In the genomic region with DNA sequence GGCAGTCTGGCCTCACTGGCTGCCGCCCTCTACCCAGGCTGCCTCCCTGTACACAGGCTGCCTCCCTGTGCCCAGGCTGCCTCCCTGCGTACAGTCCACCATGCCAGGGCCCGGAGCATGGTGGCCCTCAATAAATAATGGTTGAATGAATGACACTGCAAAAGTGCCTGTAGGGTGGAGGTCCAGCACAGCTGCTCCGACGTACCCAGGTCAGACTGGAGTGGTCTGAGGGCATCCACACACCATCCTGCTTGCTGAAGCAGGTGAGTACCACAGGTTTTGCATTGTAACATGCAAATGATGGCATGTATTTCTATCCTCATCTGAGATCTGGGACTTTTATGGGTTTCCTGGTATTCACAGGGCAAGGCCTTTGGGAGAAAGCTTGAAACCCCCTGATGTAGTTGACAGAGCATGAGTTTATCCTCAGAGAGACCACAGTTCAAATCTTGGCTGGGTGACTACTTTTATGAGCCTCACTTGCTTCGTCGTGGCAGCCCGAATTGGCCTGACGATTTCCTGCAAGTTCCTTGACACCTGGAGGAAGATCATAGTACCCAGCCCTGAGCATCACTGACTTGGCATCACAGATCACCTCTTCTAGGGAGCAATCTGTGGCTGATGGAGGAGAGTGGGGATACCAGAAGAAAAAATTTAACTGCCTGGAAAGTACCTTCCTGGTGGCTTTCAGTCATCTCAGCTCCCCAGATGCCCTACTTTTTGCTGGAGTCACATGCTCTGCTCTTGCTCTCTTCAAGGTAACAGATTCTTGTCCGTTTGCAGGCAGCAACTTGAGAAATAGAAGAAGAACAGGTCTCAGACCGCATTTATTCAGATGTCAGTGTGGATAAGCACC, we compare ENCODE assay signal across 22 cellular contexts. TPM values are rescaled to one million over a fixed set of nuclear protein-coding genes. Genes with fewer than 3 reads are reported as not detected.
DNase-seq lines count a peak whose midpoint lies in the region; ATAC-seq, FAIRE-seq and TF ChIP-seq lines count a peak whose summit lies in the region.
"Had no signal": no experiment of that assay in that cellular context is flagged by ENCODE, and none has a peak within 500 bp of the region (broad histone marks: within the 10 kb centered on the region; RNA-seq: fewer than 3 reads in every experiment).

No MANE protein-coding gene starts in this region.

- CTCF ChIA-PET in GM12878 (lab: Yijun Ruan, JAX): interaction anchor here (0.6 to 3.5 kb wide), 5 partner anchors 10 to 202 kb away, joined by 3 to 21 read pairs (median 6); no protein-coding TSS in a partner anchor

- POLR2A ChIA-PET in GM12878 (lab: Charles Lee): interaction anchor here (0.5 to 0.8 kb wide), 5 partner anchors 51 to 976 kb away, joined by 3 read pairs; no protein-coding TSS in a partner anchor

- H2AFZ ChIP-seq in GM12878 (ENCODE audit: control insufficient read depth, low read depth, low read length): peak overlapping the region; percentile 48
- H2AFZ ChIP-seq: parathyroid adenoma had no signal

- peak in 1 of 2 experiments; percentile 28; a peak in 2 of 4 replicates for TF ChIP-seq EP300 in GM12878 (IDR thresholded peaks at IDR 0.05; ENCODE audit: borderline replicate concordance in 1 of 2, control insufficient read depth in 1 of 2, low read depth in 2 of 2, low read length in 2 of 2)

- H3K4me2 ChIP-seq in BLaER1 (peak overlapping the region; percentile 28), GM12878 (ENCODE audit: control insufficient read depth, insufficient read depth) (peak overlapping the region; percentile 77)

- no peak for TF ChIP-seq POLR2A in GM12878 (IDR thresholded peaks at IDR 0.05; ENCODE audit: low read depth, low read length)

- H3K9me3 ChIP-seq in BLaER1: peaks cover 10% of the 10 kb centered on the region
- peaks cover 1% of the 10 kb centered on the region; the same call in 2 of the 3 replicates for H3K9me3 ChIP-seq in GM12878 (replicated peaks; ENCODE audit: control insufficient read depth, insufficient read depth, low read length)

- peaks cover 11% of the 10 kb centered on the region for H3K27me3 ChIP-seq in BLaER1
- H3K27me3 ChIP-seq in GM12878 (replicated peaks in 1 of 2; ENCODE audit: control insufficient read depth in 2 of 2, insufficient read depth in 2 of 2, low read length in 1 of 2): no peaks in the 10 kb centered on the region

- H4K20me1 ChIP-seq in BLaER1 (no peaks in the 10 kb centered on the region), GM12878 (ENCODE audit: control insufficient read depth, insufficient read depth) (no peaks in the 10 kb centered on the region)

- intact Hi-C loops in GM12878 (cut with micrococcal nuclease; ENCODE audit: unreplicated experiment): loop anchor here (1.0 to 5.0 kb wide), 4 partner anchors 27 to 427 kb away; no protein-coding TSS in a partner anchor

- H3K9ac ChIP-seq in BLaER1: no peak overlapping the region
- peak overlapping the region; percentile 58; the same call in 1 of the 2 replicates for H3K9ac ChIP-seq in GM12878 (ENCODE audit: control insufficient read depth, insufficient read depth, low read length)
- H3K9ac ChIP-seq: parathyroid adenoma had no signal

- TF ChIP-seq CTCF in GM12878 (IDR thresholded peaks at IDR 0.05 in 2 of 3, conservative IDR thresholded peaks at IDR 0.05 in 1 of 3; ENCODE audit: control insufficient read depth in 2 of 3, extremely low read depth in 1 of 3, insufficient read depth in 1 of 3, low read depth in 3 of 3, low read length in 3 of 3): no peak

- H3K27ac ChIP-seq in BLaER1 (no peak overlapping the region), GM12878 (ENCODE audit: control insufficient read depth, insufficient read depth) (peak overlapping the region; percentile 78)
- H3K27ac ChIP-seq: parathyroid adenoma had no signal

- ATAC-seq in GM18861 (IDR thresholded peaks at IDR 0.05; ENCODE audit: unreplicated experiment) (peak; percentile 52), HG03280 (IDR thresholded peaks at IDR 0.05; ENCODE audit: unreplicated experiment) (peak; percentile 41), GM12878 (peak; percentile 65), esophagus mucosa (no peak), GM21367 (IDR thresholded peaks at IDR 0.05; ENCODE audit: unreplicated experiment) (no peak)
- ATAC-seq: left lobe of liver; SK-N-SH treated with all-trans-retinoic acid at 6 μM for 48 hours; stimulated activated naive CD8-positive, alpha-beta T cell treated with anti-CD3 and anti-CD28 coated beads, Interleukin-15, amount 100 ng/mL, for 72 hours had no signal

- H3K79me2 ChIP-seq in GM12878 (ENCODE audit: control insufficient read depth, insufficient read depth, low read length): no peaks in the 10 kb centered on the region
- H3K79me2 ChIP-seq: parathyroid adenoma had no signal

- no peaks in the 10 kb centered on the region for H3K36me3 ChIP-seq in BLaER1
- no peaks in the 10 kb centered on the region for H3K36me3 ChIP-seq in GM12878 (ENCODE audit: control insufficient read depth in 2 of 2, insufficient read depth in 2 of 2, low read length in 1 of 2)

- no peak for TF ChIP-seq RAD21 in GM12878 (IDR thresholded peaks at IDR 0.05; ENCODE audit: insufficient read depth, low read depth, low read length)

- H3K4me1 ChIP-seq in BLaER1: peaks cover 33% of the 10 kb centered on the region
- H3K4me1 ChIP-seq in GM12878 (ENCODE audit: control insufficient read depth, insufficient read depth, low read length): peaks cover 36% of the 10 kb centered on the region
- H3K4me1 ChIP-seq: parathyroid adenoma had no signal

- FAIRE-seq in GM12878 (lab: Jason Lieb, UNC): peak; percentile 56
- FAIRE-seq: astrocyte had no signal

- no peak overlapping the region for H3K4me3 ChIP-seq in BLaER1
- H3K4me3 ChIP-seq in GM12878: no peak overlapping the region

- SMC1A ChIA-PET in GM12878 (lab: Charles Lee; ENCODE audit: uncharacterized antibody, unreplicated experiment): interaction anchor here (0.6 to 2.3 kb wide), 10 partner anchors 9 to 367 kb away, joined by 3 to 9 read pairs (median 4); no protein-coding TSS in a partner anchor

- 22% methylated on average over 11 of the region's 11 CpGs for WGBS in GM12878 (ENCODE audit: insufficient coverage, insufficient replicate concordance, low lambda C conversion rate, missing lambda C conversion rate)

- RAD21 ChIA-PET in GM12878 (lab: Charles Lee; ENCODE audit: unreplicated experiment): interaction anchor here (0.7 to 3.4 kb wide), 5 partner anchors 10 to 202 kb away, joined by 4 to 19 read pairs (median 12); no protein-coding TSS in a partner anchor

- DNase-seq in GM12878 (ENCODE audit: low read depth, low spot score) (peak; percentile 93), NCI-H2107 treated with DMSO at 0.1 percent for 48 hours (lab: John Stamatoyannopoulos, UW; ENCODE audit: unreplicated experiment) (no peak), CD1c-positive myeloid dendritic cell (ENCODE audit: extremely low spot score) (no peak)
- DNase-seq: ACHN; activated CD4-positive, alpha-beta T cell treated with anti-CD3 and anti-CD28 coated beads for 48 hours; activated naive CD4-positive, alpha-beta T cell treated with Interleukin-2 at 50 U/mL for 16 hours; COR-L47; foreskin fibroblast; GOT3; NCI-H1436 treated with DMSO at 0.1 percent for 48 hours; NCI-H345; stimulated activated naive CD8-positive, alpha-beta T cell treated with anti-CD3 and anti-CD28 coated beads, Interleukin-15, amount 100 ng/mL, for 72 hours had no signal

- BruUV-seq in GM12878 (replicated peaks; lab: Mats Ljungman, UMichigan): TSS peak; percentile 81

- in situ Hi-C loops in GM12878 (cut with MboI): loop anchor here (5.0 to 25.0 kb wide), 2 partner anchors 202 to 1372 kb away; no protein-coding TSS in a partner anchor

RNA-seq across cellular contexts. Expression of gene CYB5R3, which starts 16.0 kb away (rescaled TPM):
- total RNA-seq in GM12878 (2013; cell fraction: nucleolus; rRNA removed): 38.2 and 40.3 TPM in 2 replicates
- total RNA-seq in GM12878 (2014; rRNA removed) (33.3 and 46.8 TPM in 2 replicates), GM12878 (2014; rRNA removed; fragmentation: Illumina TruSeq; extraction: Trizol) (20.5 and 22.9 TPM in 2 replicates), GM12878 (2021) (81.7 and 83.8 TPM in 2 replicates), esophagus mucosa (101 TPM)
- polyA plus RNA-seq in GM12878 (2011; ENCODE audit: low read depth): 23.6 TPM
- polyA plus RNA-seq in GM12878 (2011; rRNA removed) (21.0 and 70.3 TPM in 2 replicates), GM12878 (2014; fragmentation: Illumina TruSeq; extraction: Trizol) (37.3 and 65.3 TPM in 2 replicates), GM12878 (2014; fragmentation: Nextera tagmentation; extraction: Ambion mirVana) (1 to 10 TPM; 2.0 to 3.5 TPM), GM12878 (2014; rRNA removed) (81.0 and 102 TPM in 2 replicates), GM12878 (2016; fragmentation: Nextera tagmentation; extraction: Ambion mirVana) (100 to 1,000 TPM; 104 to 119 TPM)
- 82.7 and 87.2 TPM in 2 replicates for polyA plus RNA-seq in GM12878 (2011; cell fraction: cytosol; rRNA removed)
- 56.1 and 64.4 TPM in 2 replicates for polyA plus RNA-seq in GM12878 (2011; cell fraction: nucleus; rRNA removed)
- polyA plus RNA-seq in GM12878 (2012): 62.8 and 80.6 TPM in 2 replicates
- 49.7 and 58.4 TPM in 2 replicates for polyA minus RNA-seq in GM12878 (2011; rRNA and poly(A)+ RNA removed)
- 36.8 and 38.8 TPM in 2 replicates for polyA minus RNA-seq in GM12878 (2011; cell fraction: cytosol; rRNA and poly(A)+ RNA removed)
- polyA minus RNA-seq in GM12878 (2011; cell fraction: nucleus; rRNA and poly(A)+ RNA removed): 12.7 and 24.7 TPM in 2 replicates

RNA-seq across cellular contexts. Expression of gene ATP5MGL, which starts 24.8 kb away (rescaled TPM):
- 4.9 and 7.6 TPM in 2 replicates for total RNA-seq in GM12878 (2013; cell fraction: nucleolus; rRNA removed)
- total RNA-seq in GM12878 (2014; rRNA removed) (0.22 and 0.40 TPM in 2 replicates), GM12878 (2014; rRNA removed; fragmentation: Illumina TruSeq; extraction: Trizol) (0.85 TPM in 1 of 2 replicates, not detected in the other), GM12878 (2021) (0.43 and 0.46 TPM in 2 replicates), esophagus mucosa (0.68 TPM)
- polyA plus RNA-seq in GM12878 (2011; ENCODE audit: low read depth): not detected
- polyA plus RNA-seq in GM12878 (2011; rRNA removed) (0.23 and 0.26 TPM in 2 replicates), GM12878 (2014; fragmentation: Illumina TruSeq; extraction: Trizol) (not detected in 2 replicates), GM12878 (2014; fragmentation: Nextera tagmentation; extraction: Ambion mirVana) (under 1 TPM; 0.24 to 0.60 TPM), GM12878 (2014; rRNA removed) (not detected in 2 replicates), GM12878 (2016; fragmentation: Nextera tagmentation; extraction: Ambion mirVana) (under 1 TPM; 0.47 to 0.71 TPM)
- not detected in 2 replicates for polyA plus RNA-seq in GM12878 (2011; cell fraction: cytosol; rRNA removed)
- polyA plus RNA-seq in GM12878 (2011; cell fraction: nucleus; rRNA removed): 0.51 and 0.52 TPM in 2 replicates
- polyA plus RNA-seq in GM12878 (2012): not detected in 2 replicates
- polyA minus RNA-seq in GM12878 (2011; rRNA and poly(A)+ RNA removed): 1.6 and 2.0 TPM in 2 replicates
- not detected in 2 replicates for polyA minus RNA-seq in GM12878 (2011; cell fraction: cytosol; rRNA and poly(A)+ RNA removed)
- 3.0 and 3.5 TPM in 2 replicates for polyA minus RNA-seq in GM12878 (2011; cell fraction: nucleus; rRNA and poly(A)+ RNA removed)
- total RNA-seq: LHCN-M2 had no signal

RNA-seq across cellular contexts. Expression of gene POLDIP3, which starts 50.5 kb away (rescaled TPM):
- 25.8 and 29.0 TPM in 2 replicates for total RNA-seq in GM12878 (2013; cell fraction: nucleolus; rRNA removed)
- 32.9 and 38.9 TPM in 2 replicates for total RNA-seq in GM12878 (2014; rRNA removed)
- 25.9 and 27.0 TPM in 2 replicates for total RNA-seq in GM12878 (2014; rRNA removed; fragmentation: Illumina TruSeq; extraction: Trizol)
- 54.1 and 55.9 TPM in 2 replicates for total RNA-seq in GM12878 (2021)
- polyA plus RNA-seq in GM12878 (2011; ENCODE audit: low read depth): 37.9 TPM
- 35.6 and 54.2 TPM in 2 replicates for polyA plus RNA-seq in GM12878 (2011; rRNA removed)
- 41.6 and 47.6 TPM in 2 replicates for polyA plus RNA-seq in GM12878 (2011; cell fraction: cytosol; rRNA removed)
- polyA plus RNA-seq in GM12878 (2011; cell fraction: nucleus; rRNA removed): 54.4 and 62.1 TPM in 2 replicates
- polyA plus RNA-seq in GM12878 (2012): 39.1 and 43.5 TPM in 2 replicates
- polyA plus RNA-seq in GM12878 (2014; fragmentation: Illumina TruSeq; extraction: Trizol): 43.3 and 52.6 TPM in 2 replicates
- polyA plus RNA-seq in GM12878 (2014; fragmentation: Nextera tagmentation; extraction: Ambion mirVana): 10 to 100 TPM; 14.8 to 19.3 TPM
- 46.4 and 49.3 TPM in 2 replicates for polyA plus RNA-seq in GM12878 (2014; rRNA removed)
- 10 to 100 TPM; 60.1 to 60.2 TPM for polyA plus RNA-seq in GM12878 (2016; fragmentation: Nextera tagmentation; extraction: Ambion mirVana)
- 33.2 and 42.9 TPM in 2 replicates for polyA minus RNA-seq in GM12878 (2011; rRNA and poly(A)+ RNA removed)
- 13.8 and 18.2 TPM in 2 replicates for polyA minus RNA-seq in GM12878 (2011; cell fraction: cytosol; rRNA and poly(A)+ RNA removed)
- polyA minus RNA-seq in GM12878 (2011; cell fraction: nucleus; rRNA and poly(A)+ RNA removed): 14.7 and 20.4 TPM in 2 replicates
- total RNA-seq in esophagus mucosa: 43.9 TPM

RNA-seq across cellular contexts. Expression of gene A4GALT, which starts 55.5 kb away (rescaled TPM):
- 22.1 and 26.5 TPM in 2 replicates for total RNA-seq in GM12878 (2013; cell fraction: nucleolus; rRNA removed)
- 1.6 and 2.3 TPM in 2 replicates for total RNA-seq in GM12878 (2014; rRNA removed)
- total RNA-seq in GM12878 (2014; rRNA removed; fragmentation: Illumina TruSeq; extraction: Trizol): 0.51 and 1.1 TPM in 2 replicates
- 2.6 TPM in 2 replicates for total RNA-seq in GM12878 (2021)
- 1.0 TPM for polyA plus RNA-seq in GM12878 (2011; ENCODE audit: low read depth)
- 1.8 and 3.9 TPM in 2 replicates for polyA plus RNA-seq in GM12878 (2011; rRNA removed)
- polyA plus RNA-seq in GM12878 (2011; cell fraction: cytosol; rRNA removed): 5.5 and 6.8 TPM in 2 replicates
- polyA plus RNA-seq in GM12878 (2011; cell fraction: nucleus; rRNA removed): 8.8 and 12.0 TPM in 2 replicates
- polyA plus RNA-seq in GM12878 (2012): 6.2 and 8.3 TPM in 2 replicates
- polyA plus RNA-seq in GM12878 (2014; fragmentation: Illumina TruSeq; extraction: Trizol): 0.25 TPM in 1 of 2 replicates, not detected in the other
- polyA plus RNA-seq in GM12878 (2014; fragmentation: Nextera tagmentation; extraction: Ambion mirVana): under 1 TPM in 1 of 2 experiments, not detected in 1; 0.04 TPM
- 2.6 and 2.7 TPM in 2 replicates for polyA plus RNA-seq in GM12878 (2014; rRNA removed)
- 1 to 10 TPM; 2.2 to 3.4 TPM for polyA plus RNA-seq in GM12878 (2016; fragmentation: Nextera tagmentation; extraction: Ambion mirVana)
- polyA minus RNA-seq in GM12878 (2011; rRNA and poly(A)+ RNA removed): 3.7 and 8.6 TPM in 2 replicates
- polyA minus RNA-seq in GM12878 (2011; cell fraction: cytosol; rRNA and poly(A)+ RNA removed): 3.5 and 5.2 TPM in 2 replicates
- 3.5 and 6.6 TPM in 2 replicates for polyA minus RNA-seq in GM12878 (2011; cell fraction: nucleus; rRNA and poly(A)+ RNA removed)
- total RNA-seq in esophagus mucosa: 14.3 TPM

Comparison
In these comparisons a context has a peak if more than half of its experiments do, and no peak if none do; other contexts are left out.
1. ATAC-seq: peak in GM18861 (single experiment), HG03280 (single experiment) and GM12878 (single experiment); none in esophagus mucosa (single experiment) and GM21367 (single experiment).